ENCODE assay signal across 24 cellular contexts in genomic region chr21:31064803-31065202, GRCh38. TPM values are rescaled to one million over a fixed set of nuclear protein-coding genes. Genes with fewer than 3 reads are reported as not detected.
A peak's percentile ranks its signal among the peaks of the same experiment; 100 is the strongest.
DNase-seq lines count a peak whose midpoint lies in the region; ATAC-seq and TF ChIP-seq lines count a peak whose summit lies in the region.
"Had no signal": no experiment of that assay in that cellular context is flagged by ENCODE, and none has a peak within 500 bp of the region (broad histone marks: within the 10 kb centered on the region; RNA-seq: fewer than 3 reads in every experiment).

No MANE protein-coding gene starts in this region.

- no peaks in the 10 kb centered on the region for H3K4me1 ChIP-seq in uterus
- H3K4me1 ChIP-seq: transverse colon had no signal

- H3K36me3 ChIP-seq in uterus: no peaks in the 10 kb centered on the region
- H3K36me3 ChIP-seq: transverse colon had no signal

- intact Hi-C loops in uterus (cut with DNase I; ENCODE audit: low total_unique reads): no loop called here

- TF ChIP-seq CTCF in uterus (IDR thresholded peaks at IDR 0.05): no peak

- no peak for TF ChIP-seq POLR2A in uterus (IDR thresholded peaks at IDR 0.05)

- no peak overlapping the region for H3K27ac ChIP-seq in uterus
- H3K27ac ChIP-seq: transverse colon had no signal

- ATAC-seq in GM18867 (IDR thresholded peaks at IDR 0.05; ENCODE audit: unreplicated experiment): peak; percentile 71
- peak; percentile 59 for ATAC-seq in HG02588 (IDR thresholded peaks at IDR 0.05; ENCODE audit: unreplicated experiment)
- peak; percentile 59 for ATAC-seq in HG03354 (IDR thresholded peaks at IDR 0.05; ENCODE audit: poor library complexity, severe bottlenecking, unreplicated experiment)
- ATAC-seq in HG03520 (IDR thresholded peaks at IDR 0.05; ENCODE audit: unreplicated experiment): no peak
- ATAC-seq: PC-3; stimulated activated naive CD8-positive, alpha-beta T cell treated with anti-CD3 and anti-CD28 coated beads, Interleukin-15, amount 100 ng/mL, for 72 hours had no signal

- no peak overlapping the region for H3K4me3 ChIP-seq in uterus
- H3K4me3 ChIP-seq: transverse colon had no signal

- H3K27me3 ChIP-seq in uterus: no peaks in the 10 kb centered on the region
- H3K27me3 ChIP-seq: transverse colon had no signal

- DNase-seq in stimulated activated CD4-positive, alpha-beta T cell treated with anti-CD3 and anti-CD28 coated beads, Interleukin-2, amount 100 ng/mL, for 48 hours: no peak
- DNase-seq in epidermal melanocyte (ENCODE audit: insufficient read length, low spot score) (no peak), uterus (no peak)
- DNase-seq: activated naive CD4-positive, alpha-beta T cell treated with anti-CD3 and anti-CD28 coated beads, Interleukin-2, amount 10 ng/mL, durations not matched to agents 7 days and 5 days; activated T-cell treated with anti-CD3 and anti-CD28 coated beads, Interleukin-2, amount 50 U/mL, for 48 hours; anterior cingulate cortex; DMS79 treated with DMSO at 0.1 percent for 48 hours; erythroblast; kidney; NCI-H146; PC-3; SHP77; stimulated activated CD4-positive, alpha-beta T cell treated with anti-CD3 and anti-CD28 coated beads, Interleukin-4, amount 100 ng/mL, for 24 hours; stimulated activated naive CD8-positive, alpha-beta T cell treated with anti-CD3 and anti-CD28 coated beads, Interleukin-15, amount 100 ng/mL, for 72 hours; SW 1271; transverse colon had no signal

- no peaks in the 10 kb centered on the region for H3K9me3 ChIP-seq in uterus
- H3K9me3 ChIP-seq: transverse colon had no signal

RNA-seq across cellular contexts. Expression of gene KRTAP19-8, which starts 26.5 kb away (rescaled TPM):
- total RNA-seq in uterus: not detected
- total RNA-seq: activated CD8-positive, alpha-beta memory T cell treated with anti-CD3 and anti-CD28 coated beads for 36 hours; frontal cortex; kidney; lung microvascular endothelial cell; M059J; PC-3; transverse colon had no signal
